8 cellular contexts compared by ENCODE assay signal in the genomic region with DNA sequence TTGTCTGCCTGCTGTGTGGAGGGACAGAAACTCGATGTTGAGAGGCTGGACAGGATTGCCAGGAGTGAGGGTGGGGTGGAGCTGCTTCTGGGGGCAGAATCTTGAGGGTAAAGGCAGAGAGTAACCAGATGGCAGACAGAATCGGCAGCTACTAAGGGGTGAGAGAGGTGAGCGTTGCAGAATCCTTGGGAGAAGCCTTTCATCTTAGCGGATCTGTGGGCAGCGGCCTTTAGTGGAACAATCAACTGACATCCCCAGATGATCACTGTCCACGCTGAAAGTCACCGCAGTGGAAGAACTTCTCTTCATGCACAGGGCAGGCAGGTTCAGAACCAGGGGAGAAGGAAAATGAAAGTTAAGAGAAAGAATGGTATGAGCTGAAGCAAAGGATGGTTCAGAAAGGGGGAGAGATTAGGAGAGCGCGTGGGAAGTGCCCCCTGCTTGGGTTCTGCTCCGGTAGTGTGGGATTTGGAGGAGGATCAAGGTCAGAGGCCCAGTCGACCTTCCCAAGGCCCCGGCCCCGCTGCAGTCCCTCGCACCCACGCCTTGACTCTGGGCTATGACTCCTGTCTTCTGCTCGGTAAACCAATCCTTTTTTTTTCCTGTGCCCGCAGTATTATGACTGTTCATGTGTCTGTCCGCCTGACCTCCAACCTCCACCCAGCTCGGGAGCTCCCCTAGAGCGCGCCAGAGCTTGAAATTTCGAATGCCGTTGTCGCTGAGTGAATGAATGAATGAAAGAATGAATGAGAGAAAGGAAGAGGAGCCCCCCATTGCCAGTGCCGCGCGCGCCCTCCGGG. TPM values are rescaled to one million over a fixed set of nuclear protein-coding genes. Genes with fewer than 3 reads are reported as not detected.
DNase-seq lines count a peak whose midpoint lies in the region; ATAC-seq and TF ChIP-seq lines count a peak whose summit lies in the region.

No MANE protein-coding gene starts in this region.

- no peak for TF ChIP-seq POLR2A in Peyer's patch (IDR thresholded peaks at IDR 0.05)

- H3K9me3 ChIP-seq in Peyer's patch (no peaks in the 10 kb centered on the region), esophagus (ENCODE audit: control insufficient read depth in 2 of 2, insufficient read depth in 1 of 2, low read depth in 1 of 2, low read length in 1 of 2) (no peaks in the 10 kb centered on the region), neuron (ENCODE audit: low read length) (no peaks in the 10 kb centered on the region)

- H3K27ac ChIP-seq in Peyer's patch (peak overlapping the region; percentile 26 to 70 (median 48)), esophagus (ENCODE audit: low read depth in 2 of 2, low read length in 1 of 2) (peak overlapping the region; percentile 51 to 76)

- peak overlapping the region; percentile 67 for H2AFZ ChIP-seq in neuron (ENCODE audit: low read depth, low read length)

- H3K4me3 ChIP-seq in Peyer's patch (peak overlapping the region; percentile 62 to 90 (median 79)), esophagus (ENCODE audit: low read depth in 1 of 2, low read length in 2 of 2) (peak overlapping the region; percentile 84 to 93), neuron (ENCODE audit: low read length) (peak overlapping the region; percentile 94)

- H3K27me3 ChIP-seq in Peyer's patch = no peaks in the 10 kb centered on the region
- H3K27me3 ChIP-seq in esophagus (ENCODE audit: control insufficient read depth in 1 of 2, insufficient read depth in 2 of 2, low read length in 2 of 2) = no peaks in the 10 kb centered on the region
- H3K27me3 ChIP-seq in neuron (ENCODE audit: insufficient read depth, low read length) = no peaks in the 10 kb centered on the region

- 5 to 8% methylated on average over 29 of the region's 29 CpGs for WGBS in esophagus, 2 donors

- no peak for TF ChIP-seq CTCF in Peyer's patch (IDR thresholded peaks at IDR 0.05)

- ATAC-seq in HG02852 (IDR thresholded peaks at IDR 0.05; ENCODE audit: unreplicated experiment) = peak; percentile 37
- no peak for ATAC-seq in HG03108 (IDR thresholded peaks at IDR 0.05; ENCODE audit: unreplicated experiment)

- DNase-seq in SKM-1 treated with dmso at 0.1 percent for 144 hours (lab: John Stamatoyannopoulos, UW; ENCODE audit: unreplicated experiment) = peak; percentile 31
- no peak for DNase-seq in SKM-1 (lab: John Stamatoyannopoulos, UW; ENCODE audit: unreplicated experiment)
- peak in 1 of 3 donors; percentile 52 for DNase-seq in Peyer's patch
- no peak for DNase-seq in ecto neural progenitor cell (ENCODE audit: low spot score)

- H3K36me3 ChIP-seq in Peyer's patch (peaks cover 0 to 21% (median 0%) of the 10 kb centered on the region in 3 donors), esophagus (ENCODE audit: control insufficient read depth in 2 of 2, insufficient read depth in 2 of 2, low read length in 1 of 2) (peaks cover 0 to 7% of the 10 kb centered on the region in 2 donors), neuron (ENCODE audit: insufficient read depth, low read length) (peaks cover 6% of the 10 kb centered on the region)

- peaks cover 0 to 19% (median 7%) of the 10 kb centered on the region in 4 donors for H3K4me1 ChIP-seq in Peyer's patch
- H3K4me1 ChIP-seq in esophagus (ENCODE audit: control insufficient read depth in 2 of 2, insufficient read depth in 2 of 2, low read length in 1 of 2) = peaks cover 5 to 10% of the 10 kb centered on the region in 2 donors
- H3K4me1 ChIP-seq in neuron (ENCODE audit: insufficient read depth, low read length) = peaks cover 15% of the 10 kb centered on the region

RNA-seq across cellular contexts. Expression of a gene that starts 0.6 kb away (rescaled TPM):
- total RNA-seq in Peyer's patch = 10 to 100 TPM; 17.7 to 72.6 (median 28.0) TPM
- polyA plus RNA-seq in esophagus = 10 to 100 TPM; 40.3 to 49.3 TPM

RNA-seq across cellular contexts. Expression of a gene that starts 31.6 kb away (rescaled TPM):
- 100 to 1,000 TPM in 1 of 4 donors, 10 to 100 TPM in 3; 46.7 to 102 (median 77.6) TPM for total RNA-seq in Peyer's patch
- 10 to 100 TPM; 23.9 to 29.1 TPM for polyA plus RNA-seq in esophagus

RNA-seq across cellular contexts. Expression of a gene that starts 51.3 kb away (rescaled TPM):
- 10 to 100 TPM; 15.1 to 24.8 (median 16.2) TPM for total RNA-seq in Peyer's patch
- polyA plus RNA-seq in esophagus = 10 to 100 TPM; 11.1 to 35.4 TPM
